Comparison of ENCODE assay signal across 13 cellular contexts in the genomic region with DNA sequence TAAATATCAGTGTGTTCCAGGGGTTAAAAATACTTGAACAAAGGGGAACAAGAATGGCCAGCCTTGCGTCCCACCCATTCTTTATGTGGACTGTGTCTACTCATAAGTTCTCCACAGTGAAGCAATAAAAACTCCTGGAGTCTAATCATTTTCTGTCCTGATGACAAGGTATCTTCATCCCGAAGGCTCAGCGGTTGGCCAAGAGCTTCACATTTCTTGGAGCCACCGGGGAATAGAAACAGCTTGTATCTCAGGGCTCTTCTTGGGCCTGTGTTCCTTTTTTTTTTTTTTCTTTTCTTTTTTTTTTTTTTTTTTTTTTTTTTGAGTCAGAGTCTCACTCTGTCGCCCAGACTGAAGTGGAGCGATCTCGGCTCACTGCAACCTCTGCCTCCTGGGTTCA. TPM values are rescaled to one million over a fixed set of nuclear protein-coding genes. Genes with fewer than 3 reads are reported as not detected.
DNase-seq lines count a peak whose midpoint lies in the region; ATAC-seq and TF ChIP-seq lines count a peak whose summit lies in the region.
"Had no signal": no experiment of that assay in that cellular context is flagged by ENCODE, and none has a peak within 500 bp of the region (broad histone marks: within the 10 kb centered on the region; RNA-seq: fewer than 3 reads in every experiment).

No MANE protein-coding gene starts in this region.

- ATAC-seq in left lung: peak; percentile 19
- no peak for ATAC-seq in stimulated activated effector memory CD8-positive, alpha-beta T cell treated with anti-CD3 and anti-CD28 coated beads, Interleukin-12 subunit alpha, Interleukin-12 subunit beta, amount 100 ng/mL, for 72 hours
- no peak for ATAC-seq in effector memory CD8-positive, alpha-beta T cell (replicated peaks)
- ATAC-seq in activated CD8-positive, alpha-beta T cell treated with anti-CD3 and anti-CD28 coated beads for 36 hours: no peak
- ATAC-seq: esophagus mucosa had no signal

- H3K36me3 Mint-ChIP-seq in stimulated activated effector memory CD8-positive, alpha-beta T cell treated with anti-CD3 and anti-CD28 coated beads, Interleukin-12 subunit alpha, Interleukin-12 subunit beta, amount 100 ng/mL, for 72 hours: peaks cover 17% of the 10 kb centered on the region
- peaks cover 14% of the 10 kb centered on the region for H3K36me3 Mint-ChIP-seq in effector memory CD8-positive, alpha-beta T cell (ENCODE audit: insufficient read depth)
- peaks cover 8% of the 10 kb centered on the region for H3K36me3 Mint-ChIP-seq in activated CD8-positive, alpha-beta T cell treated with anti-CD3 and anti-CD28 coated beads for 36 hours (ENCODE audit: low read depth)

- H3K4me3 ChIP-seq in GM23248: no peak overlapping the region
- no peak overlapping the region for H3K4me3 ChIP-seq in coronary artery
- no peak overlapping the region for H3K4me3 ChIP-seq in left lung
- no peak overlapping the region for H3K4me3 ChIP-seq in skeletal muscle tissue (ENCODE audit: low read length in 3 of 3)

- H3K9me3 Mint-ChIP-seq in stimulated activated effector memory CD8-positive, alpha-beta T cell treated with anti-CD3 and anti-CD28 coated beads, Interleukin-12 subunit alpha, Interleukin-12 subunit beta, amount 100 ng/mL, for 72 hours: no peaks in the 10 kb centered on the region
- H3K9me3 Mint-ChIP-seq in effector memory CD8-positive, alpha-beta T cell: no peaks in the 10 kb centered on the region
- no peaks in the 10 kb centered on the region for H3K9me3 Mint-ChIP-seq in activated CD8-positive, alpha-beta T cell treated with anti-CD3 and anti-CD28 coated beads for 36 hours
- H3K9me3 Mint-ChIP-seq: activated naive CD8-positive, alpha-beta T cell treated with anti-CD3 and anti-CD28 coated beads, Interleukin-2, amount 10 ng/mL, durations not matched to agents 7 days and 5 days had no signal

- no peaks in the 10 kb centered on the region for H3K9me2 ChIP-seq in GM23248 (ENCODE audit: insufficient read depth)

- H3F3A ChIP-seq in GM23248 (ENCODE audit: insufficient read depth): peaks cover 53% of the 10 kb centered on the region

- H3K27me3 ChIP-seq in GM23248 (replicated peaks; ENCODE audit: insufficient read depth) (no peaks in the 10 kb centered on the region), left lung (no peaks in the 10 kb centered on the region), skeletal muscle tissue (ENCODE audit: control insufficient read depth in 3 of 3, insufficient read depth in 3 of 3, low read length in 3 of 3) (no peaks in the 10 kb centered on the region)

- no peak overlapping the region for H2AFZ ChIP-seq in GM23248
- H2AFZ ChIP-seq: parathyroid adenoma had no signal

- peak overlapping the region; percentile 63 for H3K4me2 ChIP-seq in GM23248 (ENCODE audit: unreplicated experiment)

- 26 to 28% methylated on average over 7 of the region's 7 CpGs for WGBS in GM23248 (ENCODE audit: low coverage in 1 of 2, low lambda C conversion rate in 2 of 2, missing lambda C conversion rate in 2 of 2), 2 experiments

- H3K9me3 ChIP-seq in GM23248 (ENCODE audit: low read depth) (no peaks in the 10 kb centered on the region), left lung (no peaks in the 10 kb centered on the region), skeletal muscle tissue (ENCODE audit: control insufficient read depth in 3 of 3, low read length in 3 of 3) (no peaks in the 10 kb centered on the region)

- peaks cover 9% of the 10 kb centered on the region; the same call in 1 of the 2 replicates for H3K79me2 ChIP-seq in GM23248 (ENCODE audit: insufficient read depth)
- H3K79me2 ChIP-seq: parathyroid adenoma had no signal

- H3K4me1 ChIP-seq in GM23248 (ENCODE audit: insufficient read depth) (peaks cover 34% of the 10 kb centered on the region), left lung (peaks cover 16 to 43% of the 10 kb centered on the region in 2 donors), skeletal muscle tissue (ENCODE audit: control insufficient read depth in 3 of 3, insufficient read depth in 3 of 3, low read length in 3 of 3) (peaks cover 17 to 40% (median 24%) of the 10 kb centered on the region in 3 donors)
- H3K4me1 ChIP-seq: parathyroid adenoma had no signal

- no peak overlapping the region for H3K4me3 Mint-ChIP-seq in stimulated activated effector memory CD8-positive, alpha-beta T cell treated with anti-CD3 and anti-CD28 coated beads, Interleukin-12 subunit alpha, Interleukin-12 subunit beta, amount 100 ng/mL, for 72 hours
- H3K4me3 Mint-ChIP-seq in effector memory CD8-positive, alpha-beta T cell: no peak overlapping the region
- H3K4me3 Mint-ChIP-seq in activated CD8-positive, alpha-beta T cell treated with anti-CD3 and anti-CD28 coated beads for 36 hours: no peak overlapping the region

- CTCF ChIA-PET in activated CD8-positive, alpha-beta T cell treated with anti-CD3 and anti-CD28 coated beads for 36 hours (lab: Charles Lee): no interaction called here

- TF ChIP-seq CTCF in coronary artery (IDR thresholded peaks at IDR 0.05): no peak
- no peak for TF ChIP-seq CTCF in left lung (IDR thresholded peaks at IDR 0.05)
- no peak for TF ChIP-seq CTCF in activated CD8-positive, alpha-beta T cell treated with anti-CD3 and anti-CD28 coated beads for 36 hours (IDR thresholded peaks at IDR 0.05)

- DNase-seq in GM23248: peak; percentile 81
- DNase-seq in coronary artery (ENCODE audit: low spot score): no peak
- no peak for DNase-seq in left lung
- DNase-seq in stimulated activated effector memory CD8-positive, alpha-beta T cell treated with anti-CD3 and anti-CD28 coated beads, Interleukin-12 subunit alpha, Interleukin-12 subunit beta, amount 100 ng/mL, for 72 hours (ENCODE audit: low spot score in 2 of 2): no peak
- DNase-seq in effector memory CD8-positive, alpha-beta T cell: no peak
- DNase-seq in NCI-H1694 (lab: John Stamatoyannopoulos, UW): no peak
- DNase-seq in activated CD8-positive, alpha-beta T cell treated with anti-CD3 and anti-CD28 coated beads for 36 hours: no peak
- DNase-seq: activated CD4-positive, alpha-beta T cell treated with anti-CD3 and anti-CD28 coated beads for 1 hour; activated naive CD8-positive, alpha-beta T cell treated with anti-CD3 and anti-CD28 coated beads, Interleukin-2, amount 10 ng/mL, durations not matched to agents 7 days and 5 days; SHP77 had no signal

- H3K27me3 Mint-ChIP-seq in effector memory CD8-positive, alpha-beta T cell: no peaks in the 10 kb centered on the region
- no peaks in the 10 kb centered on the region for H3K27me3 Mint-ChIP-seq in activated CD8-positive, alpha-beta T cell treated with anti-CD3 and anti-CD28 coated beads for 36 hours
- H3K27me3 Mint-ChIP-seq: activated naive CD8-positive, alpha-beta T cell treated with anti-CD3 and anti-CD28 coated beads, Interleukin-2, amount 10 ng/mL, durations not matched to agents 7 days and 5 days had no signal

- H3K4me1 Mint-ChIP-seq in stimulated activated effector memory CD8-positive, alpha-beta T cell treated with anti-CD3 and anti-CD28 coated beads, Interleukin-12 subunit alpha, Interleukin-12 subunit beta, amount 100 ng/mL, for 72 hours: peaks cover 17% of the 10 kb centered on the region
- H3K4me1 Mint-ChIP-seq in effector memory CD8-positive, alpha-beta T cell (ENCODE audit: low read depth in 2 of 2): no peaks in the 10 kb centered on the region
- peaks cover 14% of the 10 kb centered on the region for H3K4me1 Mint-ChIP-seq in activated CD8-positive, alpha-beta T cell treated with anti-CD3 and anti-CD28 coated beads for 36 hours (ENCODE audit: low read depth)

- POLR2A ChIA-PET in activated CD8-positive, alpha-beta T cell treated with anti-CD3 and anti-CD28 coated beads for 36 hours (lab: Charles Lee): no interaction called here

- H3K9ac ChIP-seq in GM23248 (no peak overlapping the region), skeletal muscle tissue (ENCODE audit: low read depth in 1 of 3, low read length in 3 of 3) (no peak overlapping the region)
- H3K9ac ChIP-seq: parathyroid adenoma had no signal

- intact Hi-C loops in left lung (cut with DNase I): no loop called here
- intact Hi-C loops in activated CD8-positive, alpha-beta T cell treated with anti-CD3 and anti-CD28 coated beads for 36 hours (cut with micrococcal nuclease): no loop called here

- H3K27ac ChIP-seq in GM23248: peak overlapping the region; percentile 10; the same call in 1 of the 2 replicates
- H3K27ac ChIP-seq in coronary artery: peak overlapping the region; percentile 4 to 76
- H3K27ac ChIP-seq in left lung: peak overlapping the region; percentile 48 to 63
- H3K27ac ChIP-seq in skeletal muscle tissue (ENCODE audit: low read depth, low read length): peak overlapping the region; percentile 23

- no peak overlapping the region for H3K27ac Mint-ChIP-seq in stimulated activated effector memory CD8-positive, alpha-beta T cell treated with anti-CD3 and anti-CD28 coated beads, Interleukin-12 subunit alpha, Interleukin-12 subunit beta, amount 100 ng/mL, for 72 hours
- H3K27ac Mint-ChIP-seq in effector memory CD8-positive, alpha-beta T cell: no peak overlapping the region
- H3K27ac Mint-ChIP-seq in activated CD8-positive, alpha-beta T cell treated with anti-CD3 and anti-CD28 coated beads for 36 hours: no peak overlapping the region

- H4K20me1 ChIP-seq in GM23248 (ENCODE audit: insufficient read depth): no peaks in the 10 kb centered on the region

- no peaks in the 10 kb centered on the region for H3K36me3 ChIP-seq in GM23248 (ENCODE audit: low read depth)
- peaks cover 0 to 2% of the 10 kb centered on the region in 2 donors for H3K36me3 ChIP-seq in left lung
- H3K36me3 ChIP-seq in skeletal muscle tissue (ENCODE audit: control insufficient read depth in 3 of 3, insufficient read depth in 3 of 3, low read length in 3 of 3): no peaks in the 10 kb centered on the region

- in situ Hi-C loops in GM23248 (cut with MboI): no loop called here

RNA-seq across cellular contexts. Expression of gene ADORA2A, which starts 36.8 kb away (rescaled TPM):
- 0.54 and 0.89 TPM in 2 replicates for total RNA-seq in GM23248 (2014; rRNA removed; shearing (Covaris generic))
- 0.30 and 0.64 TPM in 2 replicates for polyA plus RNA-seq in GM23248 (2016; fragmentation: Nextera tagmentation; extraction: Ambion mirVana)
- 10 to 100 TPM; 11.5 to 16.8 TPM for total RNA-seq in left lung
- total RNA-seq in skeletal muscle tissue: 10.4 TPM
- total RNA-seq in activated CD8-positive, alpha-beta T cell treated with anti-CD3 and anti-CD28 coated beads for 36 hours: 10 to 100 TPM; 41.4 to 42.9 TPM
- total RNA-seq: esophagus mucosa had no signal
